In genomic region chr2:176873403-176873802, GRCh38 we compare ENCODE assay signal across 1 cellular context.
TF ChIP-seq lines count a peak whose summit lies in the region.

No MANE protein-coding gene starts in this region.

TF ChIP-seq in endothelial cell of umbilical vein, 7 proteins besides CTCF, POLR2A, EP300 and RAD21 (continued from another document):
- TF ChIP-seq GATA2 (IDR thresholded peaks at IDR 0.05; ENCODE audit: insufficient read depth, insufficient read length, low read depth, low read length) (no peak), JUN (IDR thresholded peaks at IDR 0.05; ENCODE audit: borderline replicate concordance, insufficient read depth, insufficient read length, low read depth) (no peak), MYC (IDR thresholded peaks at IDR 0.05; ENCODE audit: low read depth, low read length) (no peak)
